Comparison of ENCODE assay signal across 35 cellular contexts in genomic region chr17:30220414-30220813, GRCh38. TPM values are rescaled to one million over a fixed set of nuclear protein-coding genes. Genes with fewer than 3 reads are reported as not detected.
"Had no signal": no experiment of that assay in that cellular context is flagged by ENCODE, and none has a peak within 500 bp of the region (broad histone marks: within the 10 kb centered on the region; RNA-seq: fewer than 3 reads in every experiment).

No MANE protein-coding gene starts in this region.

- H3K4me1 Mint-ChIP-seq: activated naive CD4-positive, alpha-beta T cell treated with anti-CD3 and anti-CD28 coated beads, Interleukin-2, amount 50 U/mL, for 24 hours; activated naive CD8-positive, alpha-beta T cell treated with anti-CD3 and anti-CD28 coated beads, Interleukin-2, amount 10 ng/mL, durations not matched to agents 7 days and 5 days had no signal

- H3K36me3 ChIP-seq: adrenal gland had no signal

- H3K4me1 ChIP-seq: adrenal gland had no signal

- H3K9me3 Mint-ChIP-seq: activated naive CD4-positive, alpha-beta T cell treated with anti-CD3 and anti-CD28 coated beads, Interleukin-2, amount 50 U/mL, for 24 hours; activated naive CD8-positive, alpha-beta T cell treated with anti-CD3 and anti-CD28 coated beads, Interleukin-2, amount 10 ng/mL, durations not matched to agents 7 days and 5 days; activated T-cell treated with anti-CD3 and anti-CD28 coated beads, Interleukin-2, amount 50 U/mL, for 24 hours; activated T-helper 2 cell treated with anti-CD3 and anti-CD28 coated beads, Interferon-gamma antibody, Interleukin-2, Interleukin-4, amounts not matched to agents 10 μg/mL and 5 μg/mL and 100 μg/mL, durations not matched to agents 14 hours and 24 hours and 36 hours had no signal

- H3K27ac ChIP-seq: adrenal gland, RWPE1, VCaP had no signal

- H3K27ac Mint-ChIP-seq: activated CD8-positive, alpha-beta T cell treated with anti-CD3 and anti-CD28 coated beads, Interleukin-2, amount 10 ng/mL, durations not matched to agents 7 days and 5 days; activated naive CD4-positive, alpha-beta T cell treated with anti-CD3 and anti-CD28 coated beads, Interleukin-2, amount 50 U/mL, for 24 hours; activated naive CD8-positive, alpha-beta T cell treated with anti-CD3 and anti-CD28 coated beads, Interleukin-2, amount 10 ng/mL, durations not matched to agents 7 days and 5 days; activated T-cell treated with anti-CD3 and anti-CD28 coated beads, Interleukin-2, amount 50 U/mL, for 24 hours; activated T-helper 2 cell treated with anti-CD3 and anti-CD28 coated beads, Interferon-gamma antibody, Interleukin-2, Interleukin-4, amounts not matched to agents 10 μg/mL and 5 μg/mL and 100 μg/mL, durations not matched to agents 14 hours and 24 hours and 36 hours; brain had no signal

- H3K27me3 ChIP-seq: adrenal gland had no signal

- H3K9me3 ChIP-seq: adrenal gland had no signal

- ATAC-seq: activated CD8-positive, alpha-beta T cell treated with anti-CD3 and anti-CD28 coated beads, Interleukin-2, amount 10 ng/mL, durations not matched to agents 7 days and 5 days; PC-3; Right ventricle myocardium inferior had no signal

- H3K4me3 Mint-ChIP-seq: activated CD8-positive, alpha-beta T cell treated with anti-CD3 and anti-CD28 coated beads, Interleukin-2, amount 10 ng/mL, durations not matched to agents 7 days and 5 days; activated naive CD4-positive, alpha-beta T cell treated with anti-CD3 and anti-CD28 coated beads, Interleukin-2, amount 50 U/mL, for 24 hours; activated naive CD8-positive, alpha-beta T cell treated with anti-CD3 and anti-CD28 coated beads, Interleukin-2, amount 10 ng/mL, durations not matched to agents 7 days and 5 days; activated T-cell treated with anti-CD3 and anti-CD28 coated beads, Interleukin-2, amount 50 U/mL, for 24 hours; brain had no signal

- FAIRE-seq: bronchial epithelial cell, RCC 7860 had no signal

- H3K36me3 Mint-ChIP-seq: activated naive CD4-positive, alpha-beta T cell treated with anti-CD3 and anti-CD28 coated beads, Interleukin-2, amount 50 U/mL, for 24 hours; activated naive CD8-positive, alpha-beta T cell treated with anti-CD3 and anti-CD28 coated beads, Interleukin-2, amount 10 ng/mL, durations not matched to agents 7 days and 5 days; brain had no signal

- DNase-seq: activated CD4-positive, alpha-beta T cell treated with anti-CD3 and anti-CD28 coated beads for 1 hour; activated CD4-positive, alpha-beta T cell treated with anti-CD3 and anti-CD28 coated beads for 48 hours; activated CD4-positive, alpha-beta T cell treated with anti-CD3 and anti-CD28 coated beads, Interleukin-2, amount 50 U/mL, for 48 hours; activated CD4-positive, CD25-positive, alpha-beta regulatory T cell; activated CD8-positive, alpha-beta T cell treated with anti-CD3 and anti-CD28 coated beads, Interleukin-2, amount 10 ng/mL, durations not matched to agents 7 days and 5 days; activated gamma-delta T cell; activated naive CD4-positive, alpha-beta T cell treated with Interleukin-2 at 50 U/mL for 16 hours; activated naive CD8-positive, alpha-beta T cell treated with anti-CD3 and anti-CD28 coated beads, Interleukin-2, amount 10 ng/mL, durations not matched to agents 7 days and 5 days; activated T-cell treated with anti-CD3 and anti-CD28 coated beads, Interleukin-2, amount 50 U/mL, for 24 hours; adrenal gland; caudate nucleus; cerebellar nuclear complex; NCI-H1105; NCI-H1417 treated with DMSO at 0.1 percent for 48 hours; NCI-H187 treated with DMSO at 0.1 percent for 48 hours; NCI-H2081 treated with DMSO at 0.1 percent for 48 hours; NCI-H226; NCI-H446 treated with DMSO at 0.1 percent for 48 hours; NCI-H524; NCI-H69; NK-92 treated with Interleukin-12 subunit alpha and Interleukin-12 subunit beta, amount 100 ng/mL, for 24 hours; PC-3; SIG-M5; SW 1271; T-helper 1 cell; T-helper 2 cell; T-helper 9 cell had no signal

- H3K27me3 Mint-ChIP-seq: activated naive CD4-positive, alpha-beta T cell treated with anti-CD3 and anti-CD28 coated beads, Interleukin-2, amount 50 U/mL, for 24 hours; activated T-cell treated with anti-CD3 and anti-CD28 coated beads, Interleukin-2, amount 50 U/mL, for 24 hours had no signal

- H3K4me3 ChIP-seq: adrenal gland had no signal

RNA-seq across cellular contexts. Expression of gene SLC6A4, which starts 15.1 kb away (rescaled TPM):
- total RNA-seq: activated naive CD8-positive, alpha-beta T cell treated with anti-CD3 and anti-CD28 coated beads, Interleukin-2, amount 10 ng/mL, durations not matched to agents 7 days and 5 days; activated T-helper 2 cell treated with anti-CD3 and anti-CD28 coated beads, Interferon-gamma antibody, Interleukin-2, Interleukin-4, amounts not matched to agents 10 μg/mL and 5 μg/mL and 100 μg/mL, durations not matched to agents 14 hours and 24 hours and 36 hours; bronchial epithelial cell; PC-3 had no signal
